ENCODE assay signal across 21 cellular contexts in the genomic region with DNA sequence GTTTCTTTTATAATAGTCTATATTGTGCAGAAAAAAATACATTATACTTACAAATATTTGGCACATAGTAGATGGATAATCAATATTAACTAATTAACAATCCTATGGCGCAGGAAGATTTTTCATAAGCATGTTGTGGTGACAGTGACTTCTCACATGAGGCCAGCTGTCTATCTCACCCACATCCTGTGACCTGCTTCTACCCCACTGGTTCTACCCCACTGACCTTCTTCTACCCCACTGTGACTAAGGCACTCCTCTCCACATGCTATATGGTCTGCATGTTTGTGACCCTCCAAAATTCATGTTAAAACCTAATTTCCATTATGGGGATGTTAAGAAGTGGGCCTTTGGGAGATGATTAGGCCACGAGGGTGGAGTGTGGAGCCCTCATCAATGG.
DNase-seq lines count a peak whose midpoint lies in the region; ATAC-seq and TF ChIP-seq lines count a peak whose summit lies in the region.
"Had no signal": no experiment of that assay in that cellular context is flagged by ENCODE, and none has a peak within 500 bp of the region (broad histone marks: within the 10 kb centered on the region; RNA-seq: fewer than 3 reads in every experiment).

No MANE protein-coding gene starts in this region.

- intact Hi-C loops in esophagus muscularis mucosa (cut with DNase I) (no loop called here), upper lobe of right lung (cut with DNase I) (no loop called here)

- ATAC-seq in HG03432 (IDR thresholded peaks at IDR 0.05; ENCODE audit: unreplicated experiment) (peak; percentile 54), HG02610 (IDR thresholded peaks at IDR 0.05; ENCODE audit: unreplicated experiment) (no peak), upper lobe of right lung (no peak)

- H3K27ac ChIP-seq in esophagus muscularis mucosa (replicated peaks in 1 of 4) (no peak overlapping the region), upper lobe of right lung (no peak overlapping the region)
- H3K27ac ChIP-seq: BLaER1 had no signal

- no peaks in the 10 kb centered on the region for H3K27me3 ChIP-seq in esophagus muscularis mucosa
- no peaks in the 10 kb centered on the region for H3K27me3 ChIP-seq in upper lobe of right lung
- H3K27me3 ChIP-seq: BE2C, BLaER1 had no signal

- TF ChIP-seq EP300 in esophagus muscularis mucosa (IDR thresholded peaks at IDR 0.05) = no peak

- no peak for TF ChIP-seq CTCF in esophagus muscularis mucosa (IDR thresholded peaks at IDR 0.05)
- TF ChIP-seq CTCF in upper lobe of right lung (IDR thresholded peaks at IDR 0.05) = no peak

- H3K4me3 ChIP-seq in esophagus muscularis mucosa (no peak overlapping the region), upper lobe of right lung (no peak overlapping the region)
- H3K4me3 ChIP-seq: BLaER1 had no signal

- H3K36me3 ChIP-seq in esophagus muscularis mucosa (no peaks in the 10 kb centered on the region), upper lobe of right lung (no peaks in the 10 kb centered on the region)
- H3K36me3 ChIP-seq: BE2C, BLaER1 had no signal

- H3K4me1 ChIP-seq in esophagus muscularis mucosa = no peaks in the 10 kb centered on the region
- no peaks in the 10 kb centered on the region for H3K4me1 ChIP-seq in upper lobe of right lung
- H3K4me1 ChIP-seq: BE2C, BLaER1 had no signal

- DNase-seq in esophagus muscularis mucosa (ENCODE audit: extremely low spot score) = peak; percentile 10
- no peak for DNase-seq in upper lobe of right lung
- DNase-seq in activated naive CD4-positive, alpha-beta T cell (lab: John Stamatoyannopoulos, UW) = no peak
- DNase-seq: 8988T; ACHN; BE2C; C1 segment of cervical spinal cord; CD4-positive, alpha-beta memory T cell; CD4-positive, CD25-positive, alpha-beta regulatory T cell; CD8-positive, alpha-beta memory T cell; COR-L47; DMS 273 treated with DMSO at 0.1 percent for 48 hours; DMS153; DMS53; DMS79; DND-41; EL; GDM1 had no signal

- no peak for TF ChIP-seq POLR2A in esophagus muscularis mucosa (IDR thresholded peaks at IDR 0.05; ENCODE audit: low read depth)

- 88% methylated on average over 2 of the region's 2 CpGs for WGBS in esophagus muscularis mucosa

- no peaks in the 10 kb centered on the region for H3K9me3 ChIP-seq in esophagus muscularis mucosa
- no peaks in the 10 kb centered on the region for H3K9me3 ChIP-seq in upper lobe of right lung
- H3K9me3 ChIP-seq: BE2C had no signal
